In genomic region chr19:1401138-1401888, GRCh38 we compare ENCODE assay signal across 8 cellular contexts. TPM values are rescaled to one million over a fixed set of nuclear protein-coding genes. Genes with fewer than 3 reads are reported as not detected.
DNase-seq lines count a peak whose midpoint lies in the region; ATAC-seq, FAIRE-seq and TF ChIP-seq lines count a peak whose summit lies in the region.

Gene GAMT (minus strand): TSS chr19:1401542. CDS start chr19:1401476, 66 bp downstream.

- H3K27ac Mint-ChIP-seq in activated naive CD4-positive, alpha-beta T cell treated with anti-CD3 and anti-CD28 coated beads for 36 hours = no peak within 1 kb of the TSS

- WGBS in pancreas, 2 donors = 1% methylated on average over 65 to 87 of the region's 87 CpGs

- no peaks in the 10 kb centered on the region for H3K27me3 ChIP-seq in pancreas

- no peaks in the 10 kb centered on the region for H3K9me3 Mint-ChIP-seq in activated naive CD4-positive, alpha-beta T cell treated with anti-CD3 and anti-CD28 coated beads for 36 hours

- H3K4me3 ChIP-seq in pancreas = peak within 1 kb of the TSS; percentile 47 to 96 (median 85)

- CTCF ChIA-PET in activated naive CD4-positive, alpha-beta T cell treated with anti-CD3 and anti-CD28 coated beads for 36 hours (lab: Charles Lee) = no interaction called here

- peak within 1 kb of the TSS; percentile 64 for H3K4me3 Mint-ChIP-seq in activated naive CD4-positive, alpha-beta T cell treated with anti-CD3 and anti-CD28 coated beads for 36 hours

- intact Hi-C loops in activated naive CD4-positive, alpha-beta T cell treated with anti-CD3 and anti-CD28 coated beads for 36 hours (cut with micrococcal nuclease) = loop anchor here (10.0 kb wide), 1 partner anchor 377 kb away; the partner anchor contains the start of genes CNN2, RNU6-2 and TMEM259
- intact Hi-C loops in pancreas (cut with DNase I) = no loop called here

- peaks cover 13% of the 10 kb centered on the region for H3K4me1 Mint-ChIP-seq in activated naive CD4-positive, alpha-beta T cell treated with anti-CD3 and anti-CD28 coated beads for 36 hours (ENCODE audit: low read depth)

- DNase-seq in NOMO-1 (lab: John Stamatoyannopoulos, UW; ENCODE audit: unreplicated experiment in 2 of 2) (peak; percentile 48 to 52), NOMO-1 treated with DMSO at 0.1 percent for 48 hours (lab: John Stamatoyannopoulos, UW; ENCODE audit: unreplicated experiment) (no peak), OCI-M1 (lab: John Stamatoyannopoulos, UW) (peak; percentile 10), glomerular visceral epithelial cell (ENCODE audit: extremely low spot score) (peak; percentile 52), pancreas (peak in 2 of 6 donors; percentile 72 to 83), NCI-H2107 treated with DMSO at 0.1 percent for 48 hours (lab: John Stamatoyannopoulos, UW; ENCODE audit: unreplicated experiment) (no peak)
- DNase-seq in activated naive CD4-positive, alpha-beta T cell treated with anti-CD3 and anti-CD28 coated beads for 36 hours = peak; percentile 47

- H3K36me3 Mint-ChIP-seq in activated naive CD4-positive, alpha-beta T cell treated with anti-CD3 and anti-CD28 coated beads for 36 hours (ENCODE audit: low read depth) = no peaks in the 10 kb centered on the region

- peaks cover 5% of the 10 kb centered on the region for H3K27me3 Mint-ChIP-seq in activated naive CD4-positive, alpha-beta T cell treated with anti-CD3 and anti-CD28 coated beads for 36 hours (ENCODE audit: low read depth)

- TF ChIP-seq CTCF in pancreas (IDR thresholded peaks at IDR 0.05) = peak in 3 of 4 donors; percentile 14 to 43 (median 36)

- H3K27ac ChIP-seq in pancreas = peak within 1 kb of the TSS; percentile 57 to 77 (median 66)

- peaks cover 0 to 10% (median 7%) of the 10 kb centered on the region in 3 donors for H3K4me1 ChIP-seq in pancreas

- no peaks in the 10 kb centered on the region for H3K9me3 ChIP-seq in pancreas

- no peak for FAIRE-seq in pancreas (lab: Jason Lieb, UNC)

- ATAC-seq in pancreas (peak; percentile 66 to 75 (median 68)), HG02623 (IDR thresholded peaks at IDR 0.05; ENCODE audit: unreplicated experiment) (no peak)

- H3K36me3 ChIP-seq in pancreas = no peaks in the 10 kb centered on the region

RNA-seq across cellular contexts. Expression of gene GAMT, which starts in this region (rescaled TPM):
- total RNA-seq in activated naive CD4-positive, alpha-beta T cell treated with anti-CD3 and anti-CD28 coated beads for 36 hours = 10 to 100 TPM; 23.5 to 25.0 TPM
- total RNA-seq in pancreas = 100 to 1,000 TPM in 1 of 6 donors, 10 to 100 TPM in 5; 46.2 to 116 (median 64.4) TPM
- polyA plus RNA-seq in pancreas = 100 to 1,000 TPM in 1 of 2 donors, 10 to 100 TPM in 1; 65.2 to 200 TPM

Comparison
In these comparisons a context has a peak if more than half of its experiments do, and no peak if none do; other contexts are left out.
1. DNase-seq: peak in NOMO-1 (2 of 2), OCI-M1 (single experiment), activated naive CD4-positive, alpha-beta T cell treated with anti-CD3 and anti-CD28 coated beads for 36 hours (single experiment) and glomerular visceral epithelial cell (single experiment); none in NOMO-1 treated with DMSO at 0.1 percent for 48 hours (single experiment) and NCI-H2107 treated with DMSO at 0.1 percent for 48 hours (single experiment).